7 cellular contexts compared by ENCODE assay signal in the genomic region with DNA sequence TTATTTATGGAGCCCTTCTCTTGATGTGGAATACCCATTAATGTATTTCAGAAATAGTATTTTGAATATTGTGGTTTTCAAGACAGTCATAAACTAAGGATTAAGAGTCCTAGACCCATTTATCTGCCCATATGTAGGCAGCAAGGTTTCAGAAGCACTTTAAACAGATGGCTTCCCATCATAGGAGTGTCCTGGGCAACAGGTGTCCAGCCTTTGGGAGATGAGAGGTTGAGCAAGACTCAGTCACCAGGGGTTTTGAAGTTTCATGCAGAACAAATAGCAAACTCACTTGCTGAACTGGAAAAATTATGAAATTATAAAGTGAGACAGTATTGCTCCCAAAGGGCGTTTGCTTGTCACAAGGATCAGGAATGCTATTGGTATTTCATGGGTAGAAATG.
"Had no signal": no experiment of that assay in that cellular context is flagged by ENCODE, and none has a peak within 500 bp of the region (broad histone marks: within the 10 kb centered on the region; RNA-seq: fewer than 3 reads in every experiment).

No MANE protein-coding gene starts in this region.

- H2AFZ ChIP-seq: GM23338 had no signal

- H3K27ac Mint-ChIP-seq: GM23338, H9, HFFc6 had no signal

- H3K4me3 Mint-ChIP-seq: GM23338, H9, HFFc6 had no signal

- H3K4me2 ChIP-seq: GM23338 had no signal

- H3K9me3 Mint-ChIP-seq: GM23338, H9, HFFc6 had no signal

- H3K27ac ChIP-seq: HL-60 had no signal

- H3K4me3 ChIP-seq: GM23338, K562 had no signal

- DNase-seq: H9, HCEC 1CT, HFFc6, KG1 had no signal
